Comparison of ENCODE assay signal across 1 cellular context in genomic region chr2:102735431-102736130, GRCh38.
TF ChIP-seq lines count a peak whose summit lies in the region.

No MANE protein-coding gene starts in this region.

TF ChIP-seq in K562, 482 proteins besides CTCF, POLR2A, EP300 and RAD21 (continued from another document):
- TF ChIP-seq SPI1 (IDR thresholded peaks at IDR 0.05; ENCODE audit: borderline replicate concordance, low read depth, low read length) = no peak
- 0 out of 4 replicates have a peak, but pooled peaks of 1 of the 2 experiments have one; percentile 8 for TF ChIP-seq HDAC1 (IDR thresholded peaks at IDR 0.05)
- TF ChIP-seq JUND (IDR thresholded peaks at IDR 0.05; ENCODE audit: borderline replicate concordance, low read depth, low read length) = no peak
- peak; percentile 12; the same call in 1 of the 3 replicates for TF ChIP-seq JUND (tag; IDR thresholded peaks at IDR 0.05; ENCODE audit: borderline replicate concordance, low read depth, low read length)
- TF ChIP-seq ADNP (tag; IDR thresholded peaks at IDR 0.05) = no peak
- TF ChIP-seq NR2C2 (CRISPR knock-in tag; IDR thresholded peaks at IDR 0.05) = no peak
- TF ChIP-seq NR2C2 (tag; IDR thresholded peaks at IDR 0.05) = 0 out of 2 replicates have a peak, but pooled peaks have one; percentile 23
- peak; percentile 43 for TF ChIP-seq ZFX (CRISPR knock-in tag; IDR thresholded peaks at IDR 0.05)
- TF ChIP-seq HCFC1 (IDR thresholded peaks at IDR 0.05; ENCODE audit: low read depth, low read length) = no peak
- TF ChIP-seq EP400 (IDR thresholded peaks at IDR 0.05) = peak; percentile 26; the same call in 1 of the 2 replicates
- peak; percentile 58 for TF ChIP-seq THRA (IDR thresholded peaks at IDR 0.05)
